Comparison of ENCODE assay signal across 29 cellular contexts in the genomic region with DNA sequence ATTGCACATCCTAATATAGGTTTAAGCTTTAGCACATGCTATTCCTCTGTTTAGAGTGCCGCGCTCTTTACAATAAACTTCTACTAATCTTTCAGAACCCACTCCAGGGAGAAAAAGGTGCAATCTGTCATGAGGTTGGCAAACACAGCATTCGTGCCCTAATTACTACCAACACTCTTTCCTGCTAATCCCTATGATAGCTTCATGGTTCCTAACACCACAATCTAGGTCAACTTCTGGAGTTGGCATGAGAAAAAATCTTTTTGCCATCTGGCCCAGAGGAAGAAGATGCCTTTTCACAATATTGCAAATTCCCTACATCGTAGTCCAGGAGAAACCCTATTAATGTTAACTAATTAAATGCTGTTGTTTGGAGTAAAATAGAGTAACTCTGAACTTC.
"Had no signal": no experiment of that assay in that cellular context is flagged by ENCODE, and none has a peak within 500 bp of the region (broad histone marks: within the 10 kb centered on the region; RNA-seq: fewer than 3 reads in every experiment).

No MANE protein-coding gene starts in this region.

- H3K27me3 Mint-ChIP-seq: naive B cell; natural killer cell treated with Interleukin-12 subunit alpha and Interleukin-12 subunit beta and Interleukin-15 and Interleukin-18, amount 100 ng/mL, for 72 hours; type B pancreatic cell had no signal

- H3K36me3 ChIP-seq: neutrophil had no signal

- H3K4me1 ChIP-seq: esophagus muscularis mucosa, foreskin keratinocyte, gastroesophageal sphincter, heart left ventricle, pancreas, testis, tibial artery had no signal

- ATAC-seq: foreskin keratinocyte; gastroesophageal sphincter; heart left ventricle; left lobe of liver; mucosa of descending colon; natural killer cell treated with Interleukin-12 subunit alpha and Interleukin-12 subunit beta and Interleukin-15 and Interleukin-18, amount 100 ng/mL, for 72 hours; pancreas; sciatic nerve; stimulated activated effector memory CD8-positive, alpha-beta T cell treated with anti-CD3 and anti-CD28 coated beads, Interleukin-12 subunit alpha, Interleukin-12 subunit beta, amount 100 ng/mL, for 72 hours; stimulated activated naive CD8-positive, alpha-beta T cell treated with anti-CD3 and anti-CD28 coated beads, Interleukin-15, Interleukin-2, amounts not matched to agents 100 U/mL and 50 U/mL, for 24 hours had no signal

- H3K27me3 ChIP-seq: esophagus muscularis mucosa, foreskin keratinocyte, gastroesophageal sphincter, heart left ventricle, hepatocyte, neutrophil, pancreas, testis, tibial artery had no signal

- H3K4me3 ChIP-seq: coronary artery, esophagus muscularis mucosa, gastroesophageal sphincter, heart left ventricle, hepatocyte, mucosa of descending colon, pancreas, smooth muscle cell, testis, tibial artery had no signal

- H3K27ac ChIP-seq: coronary artery, esophagus muscularis mucosa, foreskin keratinocyte, gastroesophageal sphincter, heart left ventricle, hepatocyte, neutrophil, pancreas, testis, tibial artery had no signal

- H3K4me1 Mint-ChIP-seq: mesothelial cell of epicardium; stimulated activated effector memory CD8-positive, alpha-beta T cell treated with anti-CD3 and anti-CD28 coated beads, Interleukin-12 subunit alpha, Interleukin-12 subunit beta, amount 100 ng/mL, for 72 hours had no signal

- DNase-seq: dermis blood vessel endothelial cell; effector memory CD4-positive, alpha-beta T cell; foreskin keratinocyte; heart left ventricle; kidney; mesenchymal stem cell; mucosa of descending colon; naive B cell; pancreas; stimulated activated CD4-positive, alpha-beta T cell treated with anti-CD3 and anti-CD28 coated beads, Interleukin-12 subunit alpha, Interleukin-12 subunit beta, amount 100 ng/mL, for 4 hours; stimulated activated CD4-positive, alpha-beta T cell treated with anti-CD3 and anti-CD28 coated beads, Interleukin-1b, Interleukin-23, amount 100 ng/mL, for 48 hours; stimulated activated CD4-positive, alpha-beta T cell treated with anti-CD3 and anti-CD28 coated beads, Interleukin-4, amount 100 ng/mL, for 1 hour; stimulated activated naive CD8-positive, alpha-beta T cell treated with anti-CD3 and anti-CD28 coated beads, Interleukin-15, Interleukin-2, amounts not matched to agents 100 U/mL and 50 U/mL, for 24 hours; substantia nigra; testis; tibial artery had no signal

- H3K27ac Mint-ChIP-seq: mesothelial cell of epicardium; natural killer cell treated with Interleukin-12 subunit alpha and Interleukin-12 subunit beta and Interleukin-15 and Interleukin-18, amount 100 ng/mL, for 72 hours; stimulated activated effector memory CD8-positive, alpha-beta T cell treated with anti-CD3 and anti-CD28 coated beads, Interleukin-12 subunit alpha, Interleukin-12 subunit beta, amount 100 ng/mL, for 72 hours; type B pancreatic cell had no signal

- H3K9me3 Mint-ChIP-seq: mesothelial cell of epicardium; naive B cell; natural killer cell treated with Interleukin-12 subunit alpha and Interleukin-12 subunit beta and Interleukin-15 and Interleukin-18, amount 100 ng/mL, for 72 hours; neural crest cell; stimulated activated effector memory CD8-positive, alpha-beta T cell treated with anti-CD3 and anti-CD28 coated beads, Interleukin-12 subunit alpha, Interleukin-12 subunit beta, amount 100 ng/mL, for 72 hours; type B pancreatic cell had no signal

- H3K9me3 ChIP-seq: esophagus muscularis mucosa, gastroesophageal sphincter, heart left ventricle, mucosa of descending colon, neutrophil, pancreas, testis, tibial artery had no signal

- H3K4me3 Mint-ChIP-seq: mesothelial cell of epicardium; naive B cell; natural killer cell treated with Interleukin-12 subunit alpha and Interleukin-12 subunit beta and Interleukin-15 and Interleukin-18, amount 100 ng/mL, for 72 hours; neural crest cell; stimulated activated effector memory CD8-positive, alpha-beta T cell treated with anti-CD3 and anti-CD28 coated beads, Interleukin-12 subunit alpha, Interleukin-12 subunit beta, amount 100 ng/mL, for 72 hours; type B pancreatic cell had no signal
